In genomic region chr7:32347244-32347828, GRCh38 we compare ENCODE assay signal across 8 cellular contexts.
DNase-seq lines count a peak whose midpoint lies in the region; ATAC-seq, FAIRE-seq and TF ChIP-seq lines count a peak whose summit lies in the region.

No MANE protein-coding gene starts in this region.

- TF ChIP-seq POLR2A in GM12892 (IDR thresholded peaks at IDR 0.05; ENCODE audit: low read depth, low read length): no peak

- ATAC-seq in GM21723 (IDR thresholded peaks at IDR 0.05; ENCODE audit: unreplicated experiment) (peak; percentile 52), foreskin keratinocyte (no peak)

- H3K27me3 ChIP-seq in foreskin keratinocyte: no peaks in the 10 kb centered on the region

- no peaks in the 10 kb centered on the region for H3K4me1 ChIP-seq in foreskin keratinocyte

- DNase-seq in DMS114 treated with DMSO at 0.1 percent for 48 hours (lab: John Stamatoyannopoulos, UW; ENCODE audit: unreplicated experiment) (peak; percentile 5), RPMI8226 (peak; percentile 29), foreskin keratinocyte (no peak), NCI-H1436 (lab: John Stamatoyannopoulos, UW) (no peak), NCI-H226 (no peak), GM12892 (ENCODE audit: insufficient read length) (no peak)
- peak; percentile 2 to 21 (median 3) for DNase-seq in stimulated activated CD4-positive, alpha-beta T cell treated with anti-CD3 and anti-CD28 coated beads, TNF-alpha, amount 100 ng/mL, for 48 hours (ENCODE audit: low read depth in 3 of 3)

- no peak for FAIRE-seq in GM12892 (lab: Jason Lieb, UNC)

- H3K27ac ChIP-seq in foreskin keratinocyte: no peak overlapping the region

- peak; percentile 74 for TF ChIP-seq CTCF in foreskin keratinocyte (conservative IDR thresholded peaks at IDR 0.05)

Comparison
In these comparisons a context has a peak if more than half of its experiments do, and no peak if none do; other contexts are left out.
1. DNase-seq: peak in DMS114 treated with DMSO at 0.1 percent for 48 hours (single experiment), RPMI8226 (single experiment) and stimulated activated CD4-positive, alpha-beta T cell treated with anti-CD3 and anti-CD28 coated beads, TNF-alpha, amount 100 ng/mL, for 48 hours (3 of 3); none in foreskin keratinocyte (0 of 2), NCI-H1436 (single experiment), NCI-H226 (single experiment) and GM12892 (single experiment).